In the genomic region with DNA sequence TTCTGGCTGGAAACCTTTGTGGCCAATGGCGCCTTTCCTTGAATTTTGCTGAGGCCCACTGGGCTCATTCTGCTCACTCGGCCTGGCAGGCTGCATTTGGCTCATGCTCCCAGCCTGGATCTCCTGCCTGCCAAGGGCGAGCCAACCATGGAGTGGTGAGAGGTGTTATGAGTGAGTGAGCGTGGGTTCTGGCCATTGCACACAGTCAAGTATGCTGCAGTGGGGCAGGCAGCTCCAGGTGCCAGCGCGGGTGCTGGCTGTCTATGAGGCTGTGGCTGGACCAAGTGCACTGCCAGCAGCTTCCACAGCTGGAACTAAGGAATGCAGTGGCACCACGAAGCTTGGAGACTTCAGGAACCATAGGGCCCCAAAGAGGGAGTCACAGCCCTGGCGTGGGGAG, we compare ENCODE assay signal across 23 cellular contexts. TPM values are rescaled to one million over a fixed set of nuclear protein-coding genes. Genes with fewer than 3 reads are reported as not detected.
"Had no signal": no experiment of that assay in that cellular context is flagged by ENCODE, and none has a peak within 500 bp of the region (broad histone marks: within the 10 kb centered on the region; RNA-seq: fewer than 3 reads in every experiment).

No MANE protein-coding gene starts in this region.

- DNase-seq: effector memory CD4-positive, alpha-beta T cell; gastrocnemius medialis; kidney; lower lobe of right lung; natural killer cell; nucleus accumbens; ovary; right lobe of liver; stimulated activated CD4-positive, alpha-beta T cell treated with anti-CD3 and anti-CD28 coated beads, Interleukin-4, amount 100 ng/mL, for 1 hour; stimulated activated CD8-positive, alpha-beta memory T cell treated with anti-CD3 and anti-CD28 coated beads, Interleukin-4, amount 100 ng/mL, for 48 hours had no signal

- ATAC-seq: gastrocnemius medialis; natural killer cell; stimulated activated effector memory CD8-positive, alpha-beta T cell treated with anti-CD3 and anti-CD28 coated beads, Interleukin-12 subunit alpha, Interleukin-12 subunit beta, amount 100 ng/mL, for 72 hours had no signal

- H3K4me3 Mint-ChIP-seq: memory B cell; mesothelial cell of epicardium; natural killer cell; neural crest cell; stimulated activated effector memory CD8-positive, alpha-beta T cell treated with anti-CD3 and anti-CD28 coated beads, Interleukin-12 subunit alpha, Interleukin-12 subunit beta, amount 100 ng/mL, for 72 hours; stimulated activated naive CD8-positive, alpha-beta T cell treated with anti-CD3 and anti-CD28 coated beads, Interleukin-15, Interleukin-2, amounts not matched to agents 100 ng/mL and 50 ng/mL, for 24 hours had no signal

- H3K4me3 ChIP-seq: esophagus muscularis mucosa, gastrocnemius medialis, lower lobe of right lung, ovary, right lobe of liver, tibial nerve had no signal

- H3K4me1 ChIP-seq: esophagus muscularis mucosa, gastrocnemius medialis, lower lobe of right lung, right lobe of liver, tibial nerve had no signal

- H3K27me3 ChIP-seq: gastrocnemius medialis, right lobe of liver, tibial nerve had no signal

- H3K9me3 ChIP-seq: gastrocnemius medialis, ovary had no signal

- H3K27ac Mint-ChIP-seq: memory B cell; mesothelial cell of epicardium; natural killer cell; stimulated activated effector memory CD8-positive, alpha-beta T cell treated with anti-CD3 and anti-CD28 coated beads, Interleukin-12 subunit alpha, Interleukin-12 subunit beta, amount 100 ng/mL, for 72 hours; stimulated activated naive CD8-positive, alpha-beta T cell treated with anti-CD3 and anti-CD28 coated beads, Interleukin-15, Interleukin-2, amounts not matched to agents 100 ng/mL and 50 ng/mL, for 24 hours had no signal

- H3K27me3 Mint-ChIP-seq: progenitor cell of endocrine pancreas; stimulated activated naive CD8-positive, alpha-beta T cell treated with anti-CD3 and anti-CD28 coated beads, Interleukin-15, Interleukin-2, amounts not matched to agents 100 ng/mL and 50 ng/mL, for 24 hours had no signal

- H3K36me3 Mint-ChIP-seq: memory B cell; stimulated activated effector memory CD8-positive, alpha-beta T cell treated with anti-CD3 and anti-CD28 coated beads, Interleukin-12 subunit alpha, Interleukin-12 subunit beta, amount 100 ng/mL, for 72 hours had no signal

- H3K36me3 ChIP-seq: esophagus muscularis mucosa, gastrocnemius medialis, lower lobe of right lung, ovary, right lobe of liver, tibial nerve had no signal

- H3K27ac ChIP-seq: esophagus muscularis mucosa, gastrocnemius medialis, lower lobe of right lung, ovary, right lobe of liver, tibial nerve had no signal

- H3K4me1 Mint-ChIP-seq: memory B cell, neural crest cell had no signal

RNA-seq across cellular contexts. Expression of a gene that starts 42.2 kb away (rescaled TPM):
- total RNA-seq: esophagus muscularis mucosa, fibroblast of villous mesenchyme, gastrocnemius medialis, kidney, mucosa of gallbladder, myocyte, ovary, right lobe of liver, temporal lobe, urinary bladder had no signal
